ENCODE assay signal across 1 cellular context in the genomic region with DNA sequence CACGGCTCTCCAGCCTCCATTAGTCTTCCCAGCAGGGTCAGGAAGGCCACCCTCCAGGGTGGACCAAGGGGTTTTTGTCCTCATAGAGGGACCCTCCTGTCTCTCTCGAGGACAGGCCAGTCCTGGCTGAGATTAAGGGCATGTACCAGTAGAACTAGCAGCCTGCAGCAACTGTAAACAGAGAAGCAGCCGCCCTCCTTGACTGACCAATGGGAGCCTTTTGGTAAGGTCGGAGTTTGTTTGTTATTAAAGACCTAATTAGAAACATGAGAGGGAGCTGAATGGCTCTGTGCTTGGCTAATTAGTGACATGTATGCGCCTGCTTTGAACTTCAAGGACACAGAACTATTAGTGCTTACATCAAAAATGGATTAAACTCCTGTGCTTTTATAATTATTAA.
TF ChIP-seq lines count a peak whose summit lies in the region.

No MANE protein-coding gene starts in this region.

TF ChIP-seq in HepG2, 621 proteins besides CTCF, POLR2A, EP300 and RAD21 (continued from another document):
- TF ChIP-seq, protein P1, sequence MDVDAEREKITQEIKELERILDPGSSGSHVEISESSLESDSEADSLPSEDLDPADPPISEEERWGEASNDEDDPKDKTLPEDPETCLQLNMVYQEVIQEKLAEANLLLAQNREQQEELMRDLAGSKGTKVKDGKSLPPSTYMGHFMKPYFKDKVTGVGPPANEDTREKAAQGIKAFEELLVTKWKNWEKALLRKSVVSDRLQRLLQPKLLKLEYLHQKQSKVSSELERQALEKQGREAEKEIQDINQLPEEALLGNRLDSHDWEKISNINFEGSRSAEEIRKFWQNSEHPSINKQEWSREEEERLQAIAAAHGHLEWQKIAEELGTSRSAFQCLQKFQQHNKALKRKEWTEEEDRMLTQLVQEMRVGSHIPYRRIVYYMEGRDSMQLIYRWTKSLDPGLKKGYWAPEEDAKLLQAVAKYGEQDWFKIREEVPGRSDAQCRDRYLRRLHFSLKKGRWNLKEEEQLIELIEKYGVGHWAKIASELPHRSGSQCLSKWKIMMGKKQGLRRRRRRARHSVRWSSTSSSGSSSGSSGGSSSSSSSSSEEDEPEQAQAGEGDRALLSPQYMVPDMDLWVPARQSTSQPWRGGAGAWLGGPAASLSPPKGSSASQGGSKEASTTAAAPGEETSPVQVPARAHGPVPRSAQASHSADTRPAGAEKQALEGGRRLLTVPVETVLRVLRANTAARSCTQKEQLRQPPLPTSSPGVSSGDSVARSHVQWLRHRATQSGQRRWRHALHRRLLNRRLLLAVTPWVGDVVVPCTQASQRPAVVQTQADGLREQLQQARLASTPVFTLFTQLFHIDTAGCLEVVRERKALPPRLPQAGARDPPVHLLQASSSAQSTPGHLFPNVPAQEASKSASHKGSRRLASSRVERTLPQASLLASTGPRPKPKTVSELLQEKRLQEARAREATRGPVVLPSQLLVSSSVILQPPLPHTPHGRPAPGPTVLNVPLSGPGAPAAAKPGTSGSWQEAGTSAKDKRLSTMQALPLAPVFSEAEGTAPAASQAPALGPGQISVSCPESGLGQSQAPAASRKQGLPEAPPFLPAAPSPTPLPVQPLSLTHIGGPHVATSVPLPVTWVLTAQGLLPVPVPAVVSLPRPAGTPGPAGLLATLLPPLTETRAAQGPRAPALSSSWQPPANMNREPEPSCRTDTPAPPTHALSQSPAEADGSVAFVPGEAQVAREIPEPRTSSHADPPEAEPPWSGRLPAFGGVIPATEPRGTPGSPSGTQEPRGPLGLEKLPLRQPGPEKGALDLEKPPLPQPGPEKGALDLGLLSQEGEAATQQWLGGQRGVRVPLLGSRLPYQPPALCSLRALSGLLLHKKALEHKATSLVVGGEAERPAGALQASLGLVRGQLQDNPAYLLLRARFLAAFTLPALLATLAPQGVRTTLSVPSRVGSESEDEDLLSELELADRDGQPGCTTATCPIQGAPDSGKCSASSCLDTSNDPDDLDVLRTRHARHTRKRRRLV (CRISPR knock-in tag; IDR thresholded peaks at IDR 0.05), result no peak
- no peak for TF ChIP-seq SMARCE1 (IDR thresholded peaks at IDR 0.05; ENCODE audit: borderline replicate concordance)
- TF ChIP-seq ZNF841 (CRISPR knock-in tag; IDR thresholded peaks at IDR 0.05; ENCODE audit: borderline replicate concordance), result no peak
- TF ChIP-seq ZZZ3 (CRISPR knock-in tag; IDR thresholded peaks at IDR 0.05; ENCODE audit: borderline replicate concordance), result no peak
- no peak for TF ChIP-seq MEIS2 (CRISPR knock-in tag; IDR thresholded peaks at IDR 0.05)
- no peak for TF ChIP-seq DPF2 (CRISPR knock-in tag; IDR thresholded peaks at IDR 0.05; ENCODE audit: borderline replicate concordance, low read depth)
- no peak for TF ChIP-seq ATF7 (IDR thresholded peaks at IDR 0.05)
- no peak for TF ChIP-seq ATF7 (CRISPR knock-in tag; IDR thresholded peaks at IDR 0.05)
- no peak for TF ChIP-seq MZF1 (CRISPR knock-in tag; IDR thresholded peaks at IDR 0.05; ENCODE audit: borderline replicate concordance)
